1 cellular context compared by ENCODE assay signal in the genomic region with DNA sequence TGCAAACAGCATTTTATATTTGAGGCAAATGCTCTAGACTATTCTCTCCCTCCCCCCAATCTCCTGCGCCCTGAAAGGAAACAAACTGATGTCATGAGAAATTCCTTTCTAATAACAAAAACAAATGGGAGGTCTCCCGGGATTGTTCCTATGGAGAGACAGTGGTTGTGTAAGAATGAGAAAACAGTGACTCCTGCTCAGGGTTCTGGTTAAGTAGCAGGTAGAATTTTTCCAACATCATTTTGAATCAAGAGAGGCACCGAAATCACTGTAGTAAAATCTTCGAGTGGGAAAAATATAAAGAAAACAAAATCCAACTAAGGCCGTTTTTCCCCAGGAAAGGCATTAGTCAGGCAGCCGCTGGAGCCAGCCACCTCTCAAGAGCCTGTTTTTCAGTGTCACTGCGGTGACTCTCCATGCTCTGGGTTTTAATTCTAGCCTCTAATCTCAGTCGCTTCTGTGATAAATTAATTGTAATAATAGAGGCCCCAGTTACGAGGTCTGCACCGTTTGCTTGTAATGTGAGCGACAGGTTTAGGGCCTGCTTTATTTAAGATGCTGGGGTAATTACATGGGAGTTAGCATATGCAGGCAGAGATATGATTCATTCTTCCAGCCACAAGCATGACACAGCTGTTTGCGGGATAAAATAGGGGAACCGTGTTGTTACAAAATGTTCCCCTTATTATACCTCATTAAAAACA.
A peak's percentile ranks its signal among the peaks of the same experiment; 100 is the strongest.
TF ChIP-seq lines count a peak whose summit lies in the region.

No MANE protein-coding gene starts in this region.

TF ChIP-seq in HEK293, 187 proteins besides CTCF, POLR2A, EP300 and RAD21 (continued from another document and continues in another):
- TF ChIP-seq ZNF449 (tag by site-specific recombination; IDR thresholded peaks at IDR 0.05) (no peak), ZNF768 (tag by site-specific recombination; IDR thresholded peaks at IDR 0.05) (no peak), ZNF18 (tag by site-specific recombination; IDR thresholded peaks at IDR 0.05) (no peak), ZNF560 (tag by site-specific recombination; IDR thresholded peaks at IDR 0.05; ENCODE audit: borderline replicate concordance) (no peak), ZNF398 (tag by site-specific recombination; IDR thresholded peaks at IDR 0.05) (0 out of 2 replicates have a peak, but pooled peaks have one; percentile 9), ZNF624 (tag by site-specific recombination; IDR thresholded peaks at IDR 0.05) (no peak), SP3 (tag by site-specific recombination; IDR thresholded peaks at IDR 0.05) (no peak), HIC1 (tag by site-specific recombination; IDR thresholded peaks at IDR 0.05) (peak; percentile 51; the same call in 1 of the 2 replicates), OSR2 (tag by site-specific recombination; IDR thresholded peaks at IDR 0.05) (peak; percentile 81), ZSCAN18 (tag by site-specific recombination; IDR thresholded peaks at IDR 0.05) (no peak), ZSCAN4 (tag by site-specific recombination; IDR thresholded peaks at IDR 0.05) (no peak), ZNF175 (tag by site-specific recombination; IDR thresholded peaks at IDR 0.05) (no peak), WT1 (tag by site-specific recombination; IDR thresholded peaks at IDR 0.05) (peak; percentile 95), ZNF623 (tag by site-specific recombination; IDR thresholded peaks at IDR 0.05) (no peak), ZNF664 (tag by site-specific recombination; IDR thresholded peaks at IDR 0.05) (peak; percentile 83; the same call in 1 of the 2 replicates), KLF7 (tag by site-specific recombination; IDR thresholded peaks at IDR 0.05; ENCODE audit: borderline replicate concordance) (no peak), ZNF639 (tag by site-specific recombination; IDR thresholded peaks at IDR 0.05) (no peak; the same call in 1 of the 2 replicates), ZNF701 (tag by site-specific recombination; IDR thresholded peaks at IDR 0.05) (no peak), ZBTB20 (tag by site-specific recombination; IDR thresholded peaks at IDR 0.05) (no peak), ZBTB1 (tag by site-specific recombination; IDR thresholded peaks at IDR 0.05) (peak; percentile 87), HOXD13 (CRISPR knock-in tag; IDR thresholded peaks at IDR 0.05; ENCODE audit: borderline replicate concordance) (no peak), ZNF777 (tag by site-specific recombination; IDR thresholded peaks at IDR 0.05; ENCODE audit: borderline replicate concordance) (no peak), ZNF48 (tag by site-specific recombination; IDR thresholded peaks at IDR 0.05) (no peak), ZNF169 (tag by site-specific recombination; IDR thresholded peaks at IDR 0.05) (no peak), ZNF610 (tag by site-specific recombination; IDR thresholded peaks at IDR 0.05; ENCODE audit: borderline replicate concordance) (no peak), BCL11A (tag by site-specific recombination; IDR thresholded peaks at IDR 0.05; ENCODE audit: low read depth) (no peak), ZNF837 (tag by site-specific recombination; IDR thresholded peaks at IDR 0.05) (no peak), ZNF596 (tag by site-specific recombination; IDR thresholded peaks at IDR 0.05) (no peak), KLF8 (tag by site-specific recombination; IDR thresholded peaks at IDR 0.05) (no peak), ZNF394 (tag by site-specific recombination; IDR thresholded peaks at IDR 0.05; ENCODE audit: borderline replicate concordance) (no peak), ZXDB (tag by site-specific recombination; IDR thresholded peaks at IDR 0.05) (no peak), INSM2 (tag by site-specific recombination; IDR thresholded peaks at IDR 0.05) (peak; percentile 66), ZNF335 (tag by site-specific recombination; conservative IDR thresholded peaks at IDR 0.05) (peak; percentile 92)
- TF ChIP-seq, protein P1, sequence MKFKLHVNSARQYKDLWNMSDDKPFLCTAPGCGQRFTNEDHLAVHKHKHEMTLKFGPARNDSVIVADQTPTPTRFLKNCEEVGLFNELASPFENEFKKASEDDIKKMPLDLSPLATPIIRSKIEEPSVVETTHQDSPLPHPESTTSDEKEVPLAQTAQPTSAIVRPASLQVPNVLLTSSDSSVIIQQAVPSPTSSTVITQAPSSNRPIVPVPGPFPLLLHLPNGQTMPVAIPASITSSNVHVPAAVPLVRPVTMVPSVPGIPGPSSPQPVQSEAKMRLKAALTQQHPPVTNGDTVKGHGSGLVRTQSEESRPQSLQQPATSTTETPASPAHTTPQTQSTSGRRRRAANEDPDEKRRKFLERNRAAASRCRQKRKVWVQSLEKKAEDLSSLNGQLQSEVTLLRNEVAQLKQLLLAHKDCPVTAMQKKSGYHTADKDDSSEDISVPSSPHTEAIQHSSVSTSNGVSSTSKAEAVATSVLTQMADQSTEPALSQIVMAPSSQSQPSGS (tag by site-specific recombination; IDR thresholded peaks at IDR 0.05; ENCODE audit: low read depth), result 0 out of 2 replicates have a peak, but pooled peaks have one; percentile 20
- TF ChIP-seq, protein P2, sequence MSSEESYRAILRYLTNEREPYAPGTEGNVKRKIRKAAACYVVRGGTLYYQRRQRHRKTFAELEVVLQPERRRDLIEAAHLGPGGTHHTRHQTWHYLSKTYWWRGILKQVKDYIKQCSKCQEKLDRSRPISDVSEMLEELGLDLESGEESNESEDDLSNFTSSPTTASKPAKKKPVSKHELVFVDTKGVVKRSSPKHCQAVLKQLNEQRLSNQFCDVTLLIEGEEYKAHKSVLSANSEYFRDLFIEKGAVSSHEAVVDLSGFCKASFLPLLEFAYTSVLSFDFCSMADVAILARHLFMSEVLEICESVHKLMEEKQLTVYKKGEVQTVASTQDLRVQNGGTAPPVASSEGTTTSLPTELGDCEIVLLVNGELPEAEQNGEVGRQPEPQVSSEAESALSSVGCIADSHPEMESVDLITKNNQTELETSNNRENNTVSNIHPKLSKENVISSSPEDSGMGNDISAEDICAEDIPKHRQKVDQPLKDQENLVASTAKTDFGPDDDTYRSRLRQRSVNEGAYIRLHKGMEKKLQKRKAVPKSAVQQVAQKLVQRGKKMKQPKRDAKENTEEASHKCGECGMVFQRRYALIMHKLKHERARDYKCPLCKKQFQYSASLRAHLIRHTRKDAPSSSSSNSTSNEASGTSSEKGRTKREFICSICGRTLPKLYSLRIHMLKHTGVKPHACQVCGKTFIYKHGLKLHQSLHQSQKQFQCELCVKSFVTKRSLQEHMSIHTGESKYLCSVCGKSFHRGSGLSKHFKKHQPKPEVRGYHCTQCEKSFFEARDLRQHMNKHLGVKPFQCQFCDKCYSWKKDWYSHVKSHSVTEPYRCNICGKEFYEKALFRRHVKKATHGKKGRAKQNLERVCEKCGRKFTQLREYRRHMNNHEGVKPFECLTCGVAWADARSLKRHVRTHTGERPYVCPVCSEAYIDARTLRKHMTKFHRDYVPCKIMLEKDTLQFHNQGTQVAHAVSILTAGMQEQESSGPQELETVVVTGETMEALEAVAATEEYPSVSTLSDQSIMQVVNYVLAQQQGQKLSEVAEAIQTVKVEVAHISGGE (tag by site-specific recombination; conservative IDR thresholded peaks at IDR 0.05; ENCODE audit: low read depth), result no peak
